In genomic region chr2:69600425-69600824, GRCh38 we compare ENCODE assay signal across 3 cellular contexts.
TF ChIP-seq lines count a peak whose summit lies in the region.

No MANE protein-coding gene starts in this region.

TF ChIP-seq in SK-N-SH, 30 proteins besides CTCF, POLR2A, EP300 and RAD21:
- TF ChIP-seq NRF1 (IDR thresholded peaks at IDR 0.05; ENCODE audit: low read depth, low read length) (no peak), PBX3 (IDR thresholded peaks at IDR 0.05) (no peak), MAX (IDR thresholded peaks at IDR 0.05; ENCODE audit: low read depth) (no peak), SIN3A (IDR thresholded peaks at IDR 0.05; ENCODE audit: borderline replicate concordance, low read depth, low read length) (no peak), GATA2 (CRISPR knock-in tag; IDR thresholded peaks at IDR 0.05) (no peak), USF2 (IDR thresholded peaks at IDR 0.05; ENCODE audit: borderline replicate concordance, low read depth, low read length) (no peak), USF1 (IDR thresholded peaks at IDR 0.05; ENCODE audit: borderline replicate concordance, low read depth) (no peak), SMC3 (IDR thresholded peaks at IDR 0.05; ENCODE audit: low read depth, low read length) (no peak), RFX5 (IDR thresholded peaks at IDR 0.05; ENCODE audit: low read length) (no peak), FOXJ3 (CRISPR knock-in tag; IDR thresholded peaks at IDR 0.05) (no peak), MXI1 (IDR thresholded peaks at IDR 0.05; ENCODE audit: low read depth, low read length) (no peak), MEF2A (IDR thresholded peaks at IDR 0.05; ENCODE audit: borderline replicate concordance, low read depth) (no peak), IRF3 (IDR thresholded peaks at IDR 0.05; ENCODE audit: low read depth, low read length) (no peak), NFIC (IDR thresholded peaks at IDR 0.05; ENCODE audit: borderline replicate concordance) (no peak), RXRA (IDR thresholded peaks at IDR 0.05; ENCODE audit: borderline replicate concordance, low read depth) (no peak)

TF ChIP-seq in SK-N-SH treated with all-trans-retinoic acid at 6 μM for 48 hours, 23 proteins besides CTCF, POLR2A, EP300 and RAD21:
- no peak for TF ChIP-seq TCF4 (CRISPR knock-in tag; IDR thresholded peaks at IDR 0.05; ENCODE audit: borderline replicate concordance)
- no peak for TF ChIP-seq ZFP3 (CRISPR knock-in tag; IDR thresholded peaks at IDR 0.05)
- no peak for TF ChIP-seq ZFP30 (CRISPR knock-in tag; IDR thresholded peaks at IDR 0.05)
- no peak for TF ChIP-seq TSHZ2 (CRISPR knock-in tag; IDR thresholded peaks at IDR 0.05)
- TF ChIP-seq PPARA (CRISPR knock-in tag; IDR thresholded peaks at IDR 0.05; ENCODE audit: borderline replicate concordance): no peak
- TF ChIP-seq ZNF70 (CRISPR knock-in tag; IDR thresholded peaks at IDR 0.05): no peak
- no peak for TF ChIP-seq ZC3H10 (CRISPR knock-in tag; IDR thresholded peaks at IDR 0.05)
- TF ChIP-seq ISL1 (CRISPR knock-in tag; IDR thresholded peaks at IDR 0.05): no peak
- TF ChIP-seq RARB (CRISPR knock-in tag; IDR thresholded peaks at IDR 0.05): no peak
- TF ChIP-seq CSDC2 (CRISPR knock-in tag; IDR thresholded peaks at IDR 0.05): no peak
- TF ChIP-seq POU6F1 (CRISPR knock-in tag; IDR thresholded peaks at IDR 0.05; ENCODE audit: borderline replicate concordance, low read depth): no peak
- TF ChIP-seq ESRRG (CRISPR knock-in tag; IDR thresholded peaks at IDR 0.05): no peak
- TF ChIP-seq GLIS3 (CRISPR knock-in tag; IDR thresholded peaks at IDR 0.05): no peak
- TF ChIP-seq PATZ1 (CRISPR knock-in tag; IDR thresholded peaks at IDR 0.05; ENCODE audit: borderline replicate concordance): no peak
- no peak for TF ChIP-seq SNAI2 (CRISPR knock-in tag; IDR thresholded peaks at IDR 0.05)
- TF ChIP-seq TOX (CRISPR knock-in tag; IDR thresholded peaks at IDR 0.05; ENCODE audit: borderline replicate concordance): no peak
TF ChIP-seq in SK-N-SH treated with all-trans-retinoic acid at 6 μM for 48 hours: peak in this region for 0.

TF ChIP-seq in GM12891, 5 proteins besides CTCF, POLR2A, EP300 and RAD21:
- TF ChIP-seq POLR2AphosphoS5 (IDR thresholded peaks at IDR 0.05; ENCODE audit: low read depth, low read length) (no peak), PAX5 (IDR thresholded peaks at IDR 0.05; ENCODE audit: insufficient read depth, low read length, severe bottlenecking) (no peak), POU2F2 (IDR thresholded peaks at IDR 0.05; ENCODE audit: low read depth, low read length) (no peak), SPI1 (IDR thresholded peaks at IDR 0.05; ENCODE audit: low read depth, low read length) (no peak), TAF1 (IDR thresholded peaks at IDR 0.05; ENCODE audit: low read depth, low read length) (no peak)
